Comparison of ENCODE assay signal across 13 cellular contexts in the genomic region with DNA sequence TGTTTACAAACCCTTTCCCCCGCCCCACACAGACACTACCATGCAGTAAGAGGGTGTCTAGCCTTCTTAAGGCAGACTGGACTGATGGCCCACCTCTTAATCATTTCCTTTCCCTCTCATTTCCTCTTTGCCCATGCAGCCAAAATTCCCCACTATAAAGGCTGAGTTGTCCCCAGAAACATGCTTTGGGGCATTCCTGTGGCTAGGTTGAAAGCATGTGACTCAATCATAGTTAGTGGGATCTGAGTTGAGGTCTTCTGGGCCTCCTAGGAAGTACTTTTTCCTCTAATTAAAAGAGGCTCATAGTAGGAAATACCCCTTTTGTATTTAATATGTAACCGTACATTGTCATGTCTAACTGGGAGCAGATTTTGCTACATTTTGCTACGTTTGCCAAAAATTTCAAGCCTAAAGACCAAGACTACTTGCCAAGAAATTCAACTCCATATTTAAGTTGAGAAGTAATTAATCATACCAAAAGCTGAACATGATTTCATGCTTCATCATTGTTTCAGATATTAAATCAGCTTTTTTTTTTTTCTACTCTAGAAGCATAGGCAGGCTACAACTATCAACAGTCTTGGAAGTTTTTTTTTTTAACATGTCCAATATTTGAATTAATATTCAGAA.
A peak's percentile ranks its signal among the peaks of the same experiment; 100 is the strongest.
DNase-seq lines count a peak whose midpoint lies in the region; ATAC-seq and TF ChIP-seq lines count a peak whose summit lies in the region.
"Had no signal": no experiment of that assay in that cellular context is flagged by ENCODE, and none has a peak within 500 bp of the region (broad histone marks: within the 10 kb centered on the region; RNA-seq: fewer than 3 reads in every experiment).

No MANE protein-coding gene starts in this region.

- H4K20me1 ChIP-seq in H9 (ENCODE audit: control insufficient read depth, insufficient read depth, insufficient read length), result no peaks in the 10 kb centered on the region

- no peak overlapping the region for H4K91ac ChIP-seq in H9 (ENCODE audit: insufficient read length, low read depth, low read length)

- no peak overlapping the region for H3K4me2 ChIP-seq in H9 (ENCODE audit: insufficient read depth, insufficient read length, low read length)

- H3K4me1 Mint-ChIP-seq in H9, result peaks cover 4 to 5% of the 10 kb centered on the region in 2 experiments

- no peak overlapping the region for H4K5ac ChIP-seq in H9 (ENCODE audit: insufficient read length, low read depth, low read length)

- no peak overlapping the region for H2AFZ ChIP-seq in H9 (ENCODE audit: low read length)

- no peak overlapping the region for H3K56ac ChIP-seq in H9 (ENCODE audit: insufficient read length, low read depth, low read length)

- no peak overlapping the region for H3K4me3 Mint-ChIP-seq in H9
- H3K4me3 Mint-ChIP-seq: activated naive CD4-positive, alpha-beta T cell treated with anti-CD3 and anti-CD28 coated beads, Interleukin-2, amount 10 ng/mL, durations not matched to agents 7 days and 5 days; memory B cell had no signal

- no peaks in the 10 kb centered on the region for H3K9me3 ChIP-seq in H9 (ENCODE audit: control insufficient read depth, low read depth, low read length)
- H3K9me3 ChIP-seq in prostate gland, result no peaks in the 10 kb centered on the region

- H2BK12ac ChIP-seq in H9 (ENCODE audit: insufficient read length, low read depth, low read length), result no peak overlapping the region

- H3K18ac ChIP-seq in H9 (ENCODE audit: insufficient read length, low read depth, low read length), result no peak overlapping the region

- no peaks in the 10 kb centered on the region for H3K79me1 ChIP-seq in H9 (ENCODE audit: insufficient read depth, low read depth, low read length, poor library complexity, severe bottlenecking)

- no peaks in the 10 kb centered on the region for H3K36me3 ChIP-seq in prostate gland

- no peak overlapping the region for H3K9ac ChIP-seq in H9 (ENCODE audit: extremely low read depth, insufficient read length, low read length)

- H2AK5ac ChIP-seq in H9 (ENCODE audit: insufficient read length, low read length), result no peak overlapping the region

- no peak overlapping the region for H3K27ac Mint-ChIP-seq in H9
- H3K27ac Mint-ChIP-seq: activated naive CD4-positive, alpha-beta T cell treated with anti-CD3 and anti-CD28 coated beads, Interleukin-2, amount 10 ng/mL, durations not matched to agents 7 days and 5 days; memory B cell had no signal

- no peak for TF ChIP-seq CTCF in AG09309 (IDR thresholded peaks at IDR 0.05; ENCODE audit: control insufficient read depth, insufficient read depth, low read depth, low read length, missing control alignments)
- no peak for TF ChIP-seq CTCF in H9 (conservative IDR thresholded peaks at IDR 0.05)
- TF ChIP-seq CTCF in prostate gland (IDR thresholded peaks at IDR 0.05), result no peak

- intact Hi-C loops in prostate gland (cut with DNase I), result no loop called here

- no peaks in the 10 kb centered on the region for H3K79me2 ChIP-seq in H9 (ENCODE audit: insufficient read depth, low read length)

- H3K4me3 ChIP-seq in AG09309 (ENCODE audit: control insufficient read depth, low read depth, low read length) (no peak overlapping the region), prostate gland (no peak overlapping the region)

- ATAC-seq in HG02610 (IDR thresholded peaks at IDR 0.05; ENCODE audit: unreplicated experiment) (peak; percentile 66), GM21737 (IDR thresholded peaks at IDR 0.05; ENCODE audit: unreplicated experiment) (no peak)

- H3K4me1 ChIP-seq in H9 (ENCODE audit: insufficient read depth, low read length) (no peaks in the 10 kb centered on the region), prostate gland (replicated peaks) (no peaks in the 10 kb centered on the region)

- no peak overlapping the region for H3K23ac ChIP-seq in H9 (ENCODE audit: insufficient read length, low read depth, low read length)

- no peak overlapping the region for H2BK20ac ChIP-seq in H9 (ENCODE audit: low read depth, low read length, poor library complexity, severe bottlenecking)

- H2BK5ac ChIP-seq in H9 (ENCODE audit: insufficient read length, low read length), result no peak overlapping the region

- H3K14ac ChIP-seq in H9 (ENCODE audit: insufficient read depth, low read length), result no peak overlapping the region

- no peak overlapping the region for H2BK15ac ChIP-seq in H9 (ENCODE audit: low read depth, low read length)

- H3K27ac ChIP-seq in H9 (ENCODE audit: insufficient read length, low read depth, low read length) (no peak overlapping the region), prostate gland (no peak overlapping the region)

- peak; percentile 81 for DNase-seq in AG09309 (ENCODE audit: low read depth)
- DNase-seq in T1000 (lab: John Stamatoyannopoulos, UW), result peak; percentile 71
- DNase-seq in foreskin melanocyte, result peak; percentile 85
- DNase-seq in activated CD8-positive, alpha-beta memory T cell treated with anti-CD3 and anti-CD28 coated beads for 24 hours, result no peak
- DNase-seq in H9, result no peak
- no peak for DNase-seq in prostate gland (ENCODE audit: low spot score)
- DNase-seq: activated naive CD4-positive, alpha-beta T cell treated with anti-CD3 and anti-CD28 coated beads, Interleukin-2, amount 10 ng/mL, durations not matched to agents 7 days and 5 days; erythroblast; MM.1S; substantia nigra had no signal

- H4K8ac ChIP-seq in H9 (replicated peaks; ENCODE audit: insufficient read length, low read depth, low read length), result no peak overlapping the region

- TF ChIP-seq POLR2A in prostate gland (IDR thresholded peaks at IDR 0.05), result no peak

- no peaks in the 10 kb centered on the region for H3K27me3 ChIP-seq in H9 (ENCODE audit: insufficient read depth, low read length)
- no peaks in the 10 kb centered on the region for H3K27me3 ChIP-seq in prostate gland (replicated peaks; ENCODE audit: insufficient read depth)

- H3T11ph ChIP-seq in H9 (ENCODE audit: low read length), result no peak overlapping the region

- no peaks in the 10 kb centered on the region; a peak in 1 of 7 replicates for H3K36me3 Mint-ChIP-seq in H9 (ENCODE audit: insufficient read depth in 1 of 3, low read depth in 3 of 3)
- H3K36me3 Mint-ChIP-seq: activated naive CD4-positive, alpha-beta T cell treated with anti-CD3 and anti-CD28 coated beads, Interleukin-2, amount 10 ng/mL, durations not matched to agents 7 days and 5 days; memory B cell had no signal

- no peaks in the 10 kb centered on the region for H3K9me3 Mint-ChIP-seq in H9
- H3K9me3 Mint-ChIP-seq: activated naive CD4-positive, alpha-beta T cell treated with anti-CD3 and anti-CD28 coated beads, Interleukin-2, amount 10 ng/mL, durations not matched to agents 7 days and 5 days; memory B cell had no signal

- no peak overlapping the region for H2BK120ac ChIP-seq in H9 (ENCODE audit: low read depth, low read length, poor library complexity, severe bottlenecking)

- no peaks in the 10 kb centered on the region for H3K27me3 Mint-ChIP-seq in H9 (ENCODE audit: low read depth)
- H3K27me3 Mint-ChIP-seq: activated naive CD4-positive, alpha-beta T cell treated with anti-CD3 and anti-CD28 coated beads, Interleukin-2, amount 10 ng/mL, durations not matched to agents 7 days and 5 days; memory B cell had no signal

- H3K4ac ChIP-seq in H9 (ENCODE audit: low read depth, low read length), result no peak overlapping the region

- no CpG with 5 or more reads among the region's 3 CpGs for WGBS in H9 (ENCODE audit: extremely low coverage, insufficient read length, low lambda C conversion rate)
- 87% methylated on average over 3 of the region's 3 CpGs for WGBS in prostate gland

- no peaks in the 10 kb centered on the region for H3K23me2 ChIP-seq in H9 (ENCODE audit: insufficient read length, low read depth, low read length, poor library complexity, severe bottlenecking)

Comparison
In these comparisons a context has a peak if more than half of its experiments do, and no peak if none do; other contexts are left out.
1. DNase-seq: peak in AG09309 (single experiment), T1000 (single experiment) and foreskin melanocyte (single experiment); none in activated CD8-positive, alpha-beta memory T cell treated with anti-CD3 and anti-CD28 coated beads for 24 hours (single experiment), H9 (single experiment) and prostate gland (single experiment).